Comparison of ENCODE assay signal across 11 cellular contexts in genomic region chr5:1316588-1316902, GRCh38. TPM values are rescaled to one million over a fixed set of nuclear protein-coding genes. Genes with fewer than 3 reads are reported as not detected.
A peak's percentile ranks its signal among the peaks of the same experiment; 100 is the strongest.
DNase-seq lines count a peak whose midpoint lies in the region; ATAC-seq and TF ChIP-seq lines count a peak whose summit lies in the region.
"Had no signal": no experiment of that assay in that cellular context is flagged by ENCODE, and none has a peak within 500 bp of the region (broad histone marks: within the 10 kb centered on the region; RNA-seq: fewer than 3 reads in every experiment).

No MANE protein-coding gene starts in this region.

- no peaks in the 10 kb centered on the region for H3K27me3 ChIP-seq in PC-3 (ENCODE audit: low read length)
- H3K27me3 ChIP-seq in esophagus (ENCODE audit: control insufficient read depth in 1 of 2, insufficient read depth in 2 of 2, low read length in 2 of 2) = no peaks in the 10 kb centered on the region
- no peaks in the 10 kb centered on the region for H3K27me3 ChIP-seq in thymus (ENCODE audit: control insufficient read depth, insufficient read depth)

- H3F3A ChIP-seq in PC-3 (ENCODE audit: low read length, unreplicated experiment) = peaks cover 5% of the 10 kb centered on the region

- no TSS peak for BruUV-seq in PC-3 (replicated peaks; lab: Mats Ljungman, UMichigan)

- H3K4me3 Mint-ChIP-seq in activated T-cell treated with anti-CD3 and anti-CD28 coated beads, Interleukin-2, amount 50 U/mL, for 72 hours = peak overlapping the region; percentile 70 to 85

- WGBS in esophagus, 2 donors = 21 to 36% methylated on average over 13 of the region's 13 CpGs
- under 1% methylated on average over 13 of the region's 13 CpGs for WGBS in thymus

- H3K9me2 ChIP-seq in PC-3 (replicated peaks; ENCODE audit: low read length) = no peaks in the 10 kb centered on the region

- H3K4me3 ChIP-seq in PC-3 (ENCODE audit: low read length) (peak overlapping the region; percentile 16; the same call in 1 of the 2 replicates), esophagus (ENCODE audit: low read depth in 1 of 2, low read length in 2 of 2) (no peak overlapping the region), thymus (ENCODE audit: low read length) (peak overlapping the region; percentile 8)

- H3K36me3 Mint-ChIP-seq in activated T-cell treated with anti-CD3 and anti-CD28 coated beads, Interleukin-2, amount 50 U/mL, for 72 hours (ENCODE audit: insufficient read depth in 2 of 2) = peaks cover 0 to 21% of the 10 kb centered on the region in 2 donors

- H3K27ac ChIP-seq in PC-3 (ENCODE audit: low read length) (peak overlapping the region; percentile 72), esophagus (ENCODE audit: low read depth in 2 of 2, low read length in 1 of 2) (peak overlapping the region; percentile 14 to 45), thymus (ENCODE audit: low read depth) (peak overlapping the region; percentile 99)

- peaks cover 20% of the 10 kb centered on the region for H3K36me3 ChIP-seq in PC-3 (ENCODE audit: low read depth, low read length)
- peaks cover 15 to 36% of the 10 kb centered on the region in 2 donors for H3K36me3 ChIP-seq in esophagus (ENCODE audit: control insufficient read depth in 2 of 2, insufficient read depth in 2 of 2, low read length in 1 of 2)
- peaks cover 41% of the 10 kb centered on the region for H3K36me3 ChIP-seq in thymus (ENCODE audit: control insufficient read depth, insufficient read depth)

- H3K4me1 ChIP-seq in PC-3 (ENCODE audit: insufficient read depth, low read length) (peaks cover 28% of the 10 kb centered on the region), esophagus (ENCODE audit: control insufficient read depth in 2 of 2, insufficient read depth in 2 of 2, low read length in 1 of 2) (peaks cover 2 to 14% of the 10 kb centered on the region in 2 donors), thymus (ENCODE audit: control insufficient read depth, insufficient read depth, low read length) (peaks cover 71% of the 10 kb centered on the region)

- no peak for TF ChIP-seq CTCF in PC-3 (conservative IDR thresholded peaks at IDR 0.05; ENCODE audit: low read depth, low read length)

- H3K27ac Mint-ChIP-seq in activated T-cell treated with anti-CD3 and anti-CD28 coated beads, Interleukin-2, amount 50 U/mL, for 72 hours = peak overlapping the region; percentile 91

- no peaks in the 10 kb centered on the region for H4K20me1 ChIP-seq in PC-3 (ENCODE audit: low read length)

- peaks cover 61% of the 10 kb centered on the region for H3K4me1 Mint-ChIP-seq in activated T-cell treated with anti-CD3 and anti-CD28 coated beads, Interleukin-2, amount 50 U/mL, for 72 hours (ENCODE audit: low read depth)

- no peaks in the 10 kb centered on the region for H3K27me3 Mint-ChIP-seq in activated T-cell treated with anti-CD3 and anti-CD28 coated beads, Interleukin-2, amount 50 U/mL, for 72 hours (ENCODE audit: low read depth)

- no peak for DNase-seq in activated T-cell treated with anti-CD3 and anti-CD28 coated beads, Interleukin-2, amount 50 U/mL, for 72 hours
- DNase-seq in activated T-cell treated with anti-CD3 and anti-CD28 coated beads for 4 hours = no peak
- no peak for DNase-seq in PC-3
- no peak for DNase-seq in SKM-1 (lab: John Stamatoyannopoulos, UW; ENCODE audit: unreplicated experiment)
- no peak for DNase-seq in ureter (ENCODE audit: low spot score)
- DNase-seq in amniotic stem cell (lab: John Stamatoyannopoulos, UW) = no peak
- DNase-seq: HCEC 1CT, kidney glomerular epithelial cell had no signal

- H3K9me3 ChIP-seq in PC-3 (ENCODE audit: low read length) = no peaks in the 10 kb centered on the region
- H3K9me3 ChIP-seq in esophagus (ENCODE audit: control insufficient read depth in 2 of 2, insufficient read depth in 1 of 2, low read depth in 1 of 2, low read length in 1 of 2) = no peaks in the 10 kb centered on the region
- H3K9me3 ChIP-seq in thymus (ENCODE audit: control insufficient read depth) = no peaks in the 10 kb centered on the region

- H2AFZ ChIP-seq in PC-3 (ENCODE audit: low read length) = no peak overlapping the region

- ATAC-seq in activated T-cell treated with anti-CD3 and anti-CD28 coated beads, Interleukin-2, amount 50 U/mL, for 72 hours (replicated peaks in 1 of 2) = peak; percentile 3 to 21
- ATAC-seq in PC-3 = peak; percentile 18

- H3K4me2 ChIP-seq in PC-3 (ENCODE audit: low read length) = peak overlapping the region; percentile 86

- CTCF ChIA-PET in PC-3 (lab: Charles Lee) = no interaction called here

- H3K9me3 Mint-ChIP-seq in activated T-cell treated with anti-CD3 and anti-CD28 coated beads, Interleukin-2, amount 50 U/mL, for 72 hours = no peaks in the 10 kb centered on the region

- intact Hi-C loops in PC-3 (cut with micrococcal nuclease) = no loop called here

- POLR2A ChIA-PET in PC-3 (lab: Charles Lee; ENCODE audit: unreplicated experiment) = no interaction called here

- H3K79me2 ChIP-seq in PC-3 (ENCODE audit: low read length) = no peaks in the 10 kb centered on the region

- peak overlapping the region; percentile 21; the same call in 1 of the 2 replicates for H3K9ac ChIP-seq in PC-3 (ENCODE audit: low read length)

RNA-seq across cellular contexts. Expression of gene TERT, which starts 21.7 kb away (rescaled TPM):
- 1 to 10 TPM; 2.5 to 5.1 TPM for total RNA-seq in activated T-cell treated with anti-CD3 and anti-CD28 coated beads, Interleukin-2, amount 50 U/mL, for 72 hours
- total RNA-seq in PC-3 (2014; rRNA removed) (0.80 and 1.2 TPM in 2 replicates), ureter (not detected)
- polyA plus RNA-seq in esophagus (under 1 TPM; 0.13 to 0.51 TPM), thymus (1.9 TPM)
- total RNA-seq: epithelial cell of proximal tubule had no signal

RNA-seq across cellular contexts. Expression of gene CLPTM1L, which starts 28.4 kb away (rescaled TPM):
- total RNA-seq in activated T-cell treated with anti-CD3 and anti-CD28 coated beads, Interleukin-2, amount 50 U/mL, for 72 hours = 10 to 100 TPM; 78.6 to 80.2 TPM
- total RNA-seq in PC-3 (2014; rRNA removed) = 373 and 463 TPM in 2 replicates
- polyA plus RNA-seq in esophagus = 10 to 100 TPM; 20.0 to 52.1 TPM
- polyA plus RNA-seq in thymus = 60.7 TPM
- 73.4 TPM for total RNA-seq in ureter

Comparison
In these comparisons a context has a peak if more than half of its experiments do, and no peak if none do; other contexts are left out.
1. H3K27ac ChIP-seq: peak in every context shown above with its lines; median percentile 99 in thymus; 72 in PC-3; 30 in esophagus.
2. H3K4me3 ChIP-seq: peak in PC-3 (single experiment) and thymus (single experiment); none in esophagus (0 of 2).